22 cellular contexts compared by ENCODE assay signal in genomic region chr1:178599087-178599486, GRCh38.
"Had no signal": no experiment of that assay in that cellular context is flagged by ENCODE, and none has a peak within 500 bp of the region (broad histone marks: within the 10 kb centered on the region; RNA-seq: fewer than 3 reads in every experiment).

No MANE protein-coding gene starts in this region.

- H3K27ac ChIP-seq: coronary artery, esophagus muscularis mucosa, left ventricle myocardium inferior, parathyroid adenoma, testis, vagina had no signal

- H3K4me3 Mint-ChIP-seq: activated CD4-positive, alpha-beta T cell treated with anti-CD3 and anti-CD28 coated beads, Interleukin-2, amount 10 ng/mL, durations not matched to agents 7 days and 5 days; activated CD8-positive, alpha-beta memory T cell treated with anti-CD3 and anti-CD28 coated beads, Interleukin-2, amount 10 ng/mL, durations not matched to agents 7 days and 5 days; activated CD8-positive, alpha-beta T cell treated with anti-CD3 and anti-CD28 coated beads for 36 hours; activated naive CD8-positive, alpha-beta T cell treated with anti-CD3 and anti-CD28 coated beads, Interleukin-2, amount 50 U/mL, for 24 hours; activated T-helper 1 cell treated with anti-CD3 and anti-CD28 coated beads, Interleukin-12 subunit alpha, Interleukin-12 subunit beta, Interleukin-2, Interleukin-4 antibody, amounts not matched to agents 30 ng/mL and 10 ng/mL and 1 ng/mL, durations not matched to agents 14 hours and 24 hours and 36 hours; mesothelial cell of epicardium; nephron; type B pancreatic cell had no signal

- DNase-seq: activated CD4-positive, alpha-beta T cell treated with anti-CD3 and anti-CD28 coated beads, Interleukin-2, amount 10 ng/mL, durations not matched to agents 7 days and 5 days; activated CD8-positive, alpha-beta memory T cell treated with anti-CD3 and anti-CD28 coated beads, Interleukin-2, amount 10 ng/mL, durations not matched to agents 7 days and 5 days; activated CD8-positive, alpha-beta T cell treated with anti-CD3 and anti-CD28 coated beads for 36 hours; activated gamma-delta T cell; activated naive CD4-positive, alpha-beta T cell treated with anti-CD3 and anti-CD28 coated beads, Interleukin-2, amount 50 U/mL, for 16 hours; activated naive CD8-positive, alpha-beta T cell treated with anti-CD3 and anti-CD28 coated beads, Interleukin-2, amount 50 U/mL, for 24 hours; cerebellar nuclear complex; glutamatergic neuron; hippocampal formation; left ventricle myocardium inferior; right cardiac atrium; stimulated activated CD4-positive, alpha-beta T cell treated with anti-CD3 and anti-CD28 coated beads, Interleukin-12 subunit alpha, Interleukin-12 subunit beta, amount 100 ng/mL, for 4 hours; stimulated activated CD4-positive, alpha-beta T cell treated with anti-CD3 and anti-CD28 coated beads, Interleukin-4, amount 100 ng/mL, for 4 hours; testis had no signal

- ATAC-seq: activated CD8-positive, alpha-beta memory T cell treated with anti-CD3 and anti-CD28 coated beads, Interleukin-2, amount 10 ng/mL, durations not matched to agents 7 days and 5 days; activated CD8-positive, alpha-beta T cell treated with anti-CD3 and anti-CD28 coated beads for 36 hours; activated naive CD8-positive, alpha-beta T cell treated with anti-CD3 and anti-CD28 coated beads, Interleukin-2, amount 50 U/mL, for 24 hours; right cardiac atrium had no signal

- H3K36me3 ChIP-seq: esophagus muscularis mucosa, left ventricle myocardium inferior, vagina had no signal

- H3K4me1 ChIP-seq: esophagus muscularis mucosa, parathyroid adenoma, testis, vagina had no signal

- H2AFZ ChIP-seq: parathyroid adenoma had no signal

- H3K36me3 Mint-ChIP-seq: activated CD8-positive, alpha-beta memory T cell treated with anti-CD3 and anti-CD28 coated beads, Interleukin-2, amount 10 ng/mL, durations not matched to agents 7 days and 5 days; mesothelial cell of epicardium; type B pancreatic cell had no signal

- H3K27ac Mint-ChIP-seq: activated CD4-positive, alpha-beta T cell treated with anti-CD3 and anti-CD28 coated beads, Interleukin-2, amount 10 ng/mL, durations not matched to agents 7 days and 5 days; activated CD8-positive, alpha-beta memory T cell treated with anti-CD3 and anti-CD28 coated beads, Interleukin-2, amount 10 ng/mL, durations not matched to agents 7 days and 5 days; activated CD8-positive, alpha-beta T cell treated with anti-CD3 and anti-CD28 coated beads for 36 hours; activated naive CD8-positive, alpha-beta T cell treated with anti-CD3 and anti-CD28 coated beads, Interleukin-2, amount 50 U/mL, for 24 hours; activated T-helper 1 cell treated with anti-CD3 and anti-CD28 coated beads, Interleukin-12 subunit alpha, Interleukin-12 subunit beta, Interleukin-2, Interleukin-4 antibody, amounts not matched to agents 30 ng/mL and 10 ng/mL and 1 ng/mL, durations not matched to agents 14 hours and 24 hours and 36 hours; mesothelial cell of epicardium; nephron; type B pancreatic cell had no signal

- H3K9me3 Mint-ChIP-seq: activated CD4-positive, alpha-beta T cell treated with anti-CD3 and anti-CD28 coated beads, Interleukin-2, amount 10 ng/mL, durations not matched to agents 7 days and 5 days; activated CD8-positive, alpha-beta T cell treated with anti-CD3 and anti-CD28 coated beads for 36 hours; activated naive CD8-positive, alpha-beta T cell treated with anti-CD3 and anti-CD28 coated beads, Interleukin-2, amount 50 U/mL, for 24 hours; activated T-helper 1 cell treated with anti-CD3 and anti-CD28 coated beads, Interleukin-12 subunit alpha, Interleukin-12 subunit beta, Interleukin-2, Interleukin-4 antibody, amounts not matched to agents 30 ng/mL and 10 ng/mL and 1 ng/mL, durations not matched to agents 14 hours and 24 hours and 36 hours; nephron; type B pancreatic cell had no signal

- H3K27me3 Mint-ChIP-seq: activated CD8-positive, alpha-beta memory T cell treated with anti-CD3 and anti-CD28 coated beads, Interleukin-2, amount 10 ng/mL, durations not matched to agents 7 days and 5 days; activated CD8-positive, alpha-beta T cell treated with anti-CD3 and anti-CD28 coated beads for 36 hours; type B pancreatic cell had no signal

- H3K9me3 ChIP-seq: left ventricle myocardium inferior, testis, vagina had no signal

- H3K4me1 Mint-ChIP-seq: activated CD4-positive, alpha-beta T cell treated with anti-CD3 and anti-CD28 coated beads, Interleukin-2, amount 10 ng/mL, durations not matched to agents 7 days and 5 days; activated CD8-positive, alpha-beta memory T cell treated with anti-CD3 and anti-CD28 coated beads, Interleukin-2, amount 10 ng/mL, durations not matched to agents 7 days and 5 days; nephron had no signal

- H3K9ac ChIP-seq: parathyroid adenoma had no signal

- H3K4me3 ChIP-seq: coronary artery, esophagus muscularis mucosa, left ventricle myocardium inferior, testis, vagina had no signal

- H3K27me3 ChIP-seq: esophagus muscularis mucosa, testis, vagina had no signal
